Comparison of ENCODE assay signal across 8 cellular contexts in the genomic region with DNA sequence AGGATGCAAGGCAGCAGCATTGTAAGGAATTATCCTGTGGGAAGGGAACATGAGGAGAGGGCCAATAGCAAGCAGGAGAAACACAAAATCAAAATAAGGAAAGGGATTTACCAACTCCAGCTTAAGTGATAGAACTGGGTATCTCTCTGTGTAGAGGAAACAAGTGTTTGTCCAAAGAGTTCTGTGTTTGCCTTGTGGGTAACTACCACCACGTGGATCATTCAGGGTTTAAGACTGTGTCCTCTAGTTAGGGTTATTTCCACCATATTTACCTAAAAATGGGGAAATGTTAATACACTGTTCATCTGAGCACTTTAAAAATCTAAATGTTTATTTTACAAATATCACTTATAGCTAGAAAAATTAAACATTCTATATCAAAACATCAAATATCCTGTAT.
"Had no signal": no experiment of that assay in that cellular context is flagged by ENCODE, and none has a peak within 500 bp of the region (broad histone marks: within the 10 kb centered on the region; RNA-seq: fewer than 3 reads in every experiment).

No MANE protein-coding gene starts in this region.

- H3K9ac ChIP-seq: KMS-11 had no signal

- H3K27ac ChIP-seq: HL-60, KMS-11 had no signal

- FAIRE-seq: HTR-8/SVneo had no signal

- H3K4me2 ChIP-seq: KMS-11 had no signal

- DNase-seq: IMR-90, Karpas-422, Kasumi-1, KBM-7, KG1 had no signal
